Comparison of ENCODE assay signal across 8 cellular contexts in genomic region chr9:40991741-40992471, GRCh38.
DNase-seq lines count a peak whose midpoint lies in the region; ATAC-seq and TF ChIP-seq lines count a peak whose summit lies in the region.
"Not testable (repeated sequence)": the region's sequence is repeated elsewhere in the genome, so short reads cannot be mapped to it uniquely, and the experiment has no call there.

No MANE protein-coding gene starts in this region.

- H4K8ac ChIP-seq in mesenchymal stem cell (ENCODE audit: low read length) = peak overlapping the region; percentile 97

- peak overlapping the region; percentile 86 for H2BK120ac ChIP-seq in mesenchymal stem cell (ENCODE audit: low read depth, low read length)

- H3K27ac ChIP-seq in PC-3 (ENCODE audit: low read length) (peak overlapping the region; percentile 52), mesenchymal stem cell (ENCODE audit: low read length, poor library complexity, severe bottlenecking) (peak overlapping the region; percentile 54)

- H3K9ac ChIP-seq in PC-3 (ENCODE audit: low read length) (peak overlapping the region; percentile 83), mesenchymal stem cell (ENCODE audit: low read length) (peak overlapping the region; percentile 94)

- peaks cover 12% of the 10 kb centered on the region for H3K79me2 ChIP-seq in PC-3 (ENCODE audit: low read length)

- H3K4me3 ChIP-seq in PC-3 (ENCODE audit: low read length) = peak overlapping the region; percentile 92
- H3K4me3 ChIP-seq in mesenchymal stem cell (ENCODE audit: insufficient read depth in 1 of 2, low read depth in 1 of 2, low read length in 2 of 2) = peak overlapping the region; percentile 80 to 87

- intact Hi-C loops in PC-3 (cut with micrococcal nuclease) = not testable (repeated sequence)

- H2BK15ac ChIP-seq in mesenchymal stem cell (ENCODE audit: low read depth, poor library complexity, severe bottlenecking) = peak overlapping the region; percentile 97

- POLR2A ChIA-PET in PC-3 (lab: Charles Lee; ENCODE audit: unreplicated experiment) = interaction anchor here (0.5 kb wide), 1 partner anchor 201 kb away, joined by 3 read pairs; no protein-coding TSS in a partner anchor

- peak overlapping the region; percentile 95 for H4K91ac ChIP-seq in mesenchymal stem cell (ENCODE audit: low read length)

- CTCF ChIA-PET in PC-3 (lab: Charles Lee) = interaction anchor here (0.6 kb wide), 1 partner anchor 237 kb away, joined by 5 read pairs; no protein-coding TSS in a partner anchor

- H3K4me2 ChIP-seq in PC-3 (ENCODE audit: low read length) (peak overlapping the region; percentile 88), mesenchymal stem cell (ENCODE audit: low read length, poor library complexity, severe bottlenecking) (peak overlapping the region; percentile 69)

- H3K27me3 ChIP-seq in PC-3 (ENCODE audit: low read length); mesenchymal stem cell (ENCODE audit: control insufficient read depth in 1 of 2, insufficient read depth in 1 of 2, low read length in 2 of 2): not testable (repeated sequence)

- 59% methylated on average over 54 of the region's 54 CpGs for WGBS in mesenchymal stem cell

- ATAC-seq in GM18907 (IDR thresholded peaks at IDR 0.05; ENCODE audit: unreplicated experiment) (peak; percentile 100), HG02970 (IDR thresholded peaks at IDR 0.05; ENCODE audit: low FRiP score, unreplicated experiment) (peak; percentile 100), PC-3 (peak; percentile 99), esophagus mucosa (peak; percentile 100)

- not testable (repeated sequence) for H2AK5ac ChIP-seq in mesenchymal stem cell (ENCODE audit: low read length, severe bottlenecking)

- peak; percentile 91 for DNase-seq in AG08395 (ENCODE audit: low spot score)
- peak; percentile 99 for DNase-seq in PC-3
- peak; percentile 99 for DNase-seq in activated T-helper 1 cell treated with Interleukin-2 at 50 U/mL for 16 hours (ENCODE audit: low read depth)
- peak; percentile 97 for DNase-seq in mesenchymal stem cell
- peak; percentile 97 to 98 for DNase-seq in stimulated activated CD4-positive, alpha-beta T cell treated with anti-CD3 and anti-CD28 coated beads, Interleukin-2, amount 100 ng/mL, for 24 hours

- peak overlapping the region in 1 of 2 experiments; percentile 51 for H2BK12ac ChIP-seq in mesenchymal stem cell (ENCODE audit: low read length in 2 of 2)

- H4K20me1 ChIP-seq in PC-3 (ENCODE audit: low read length) = not testable (repeated sequence)

- BruUV-seq in PC-3 (replicated peaks; lab: Mats Ljungman, UMichigan) = not testable (repeated sequence)

- not testable (repeated sequence) for H3K36me3 ChIP-seq in PC-3 (ENCODE audit: low read depth, low read length); mesenchymal stem cell (ENCODE audit: control insufficient read depth in 1 of 2, insufficient read depth in 2 of 2, low read depth in 1 of 2, low read length in 2 of 2)

- H3K14ac ChIP-seq in mesenchymal stem cell (ENCODE audit: low read length in 2 of 2) = peak overlapping the region in 1 of 2 experiments; percentile 86

- not testable (repeated sequence) for H3K9me2 ChIP-seq in PC-3 (replicated peaks; ENCODE audit: low read length)

- peak overlapping the region; percentile 97 for H2AFZ ChIP-seq in PC-3 (ENCODE audit: low read length)
- peak overlapping the region; percentile 68 for H2AFZ ChIP-seq in mesenchymal stem cell (ENCODE audit: low read depth, low read length)

- H3K9me3 ChIP-seq in PC-3 (ENCODE audit: low read length); mesenchymal stem cell (ENCODE audit: control insufficient read depth, low read length): not testable (repeated sequence)

- H3K4me1 ChIP-seq in PC-3 (ENCODE audit: insufficient read depth, low read length) = peaks cover 14% of the 10 kb centered on the region
- H3K4me1 ChIP-seq in mesenchymal stem cell (ENCODE audit: control insufficient read depth, insufficient read depth, low read depth, low read length) = not testable (repeated sequence)

- H3F3A ChIP-seq in PC-3 (ENCODE audit: low read length, unreplicated experiment) = not testable (repeated sequence)

- not testable (repeated sequence) for H3K79me1 ChIP-seq in mesenchymal stem cell (replicated peaks; ENCODE audit: low read length, poor library complexity, severe bottlenecking)

- peak; percentile 89 for TF ChIP-seq CTCF in PC-3 (conservative IDR thresholded peaks at IDR 0.05; ENCODE audit: low read depth, low read length)

- H2BK5ac ChIP-seq in mesenchymal stem cell (ENCODE audit: low read depth, low read length, poor library complexity, severe bottlenecking) = peak overlapping the region; percentile 80

- H3K4ac ChIP-seq in mesenchymal stem cell (ENCODE audit: low read depth in 1 of 2, low read length in 2 of 2) = peak overlapping the region; percentile 83 to 96

- H3K18ac ChIP-seq in mesenchymal stem cell (ENCODE audit: low read depth in 1 of 2, low read length in 2 of 2) = peak overlapping the region; percentile 44 to 90

- peak overlapping the region in 1 of 2 experiments; percentile 90 for H3K23ac ChIP-seq in mesenchymal stem cell (ENCODE audit: low read length in 2 of 2)

Comparison
In these comparisons a context has a peak if more than half of its experiments do, and no peak if none do; other contexts are left out.
1. Peak in every context shown above with its lines: DNase-seq, ATAC-seq, H3K4me3 ChIP-seq and H3K27ac ChIP-seq.